ENCODE assay signal across 1 cellular context in the genomic region with DNA sequence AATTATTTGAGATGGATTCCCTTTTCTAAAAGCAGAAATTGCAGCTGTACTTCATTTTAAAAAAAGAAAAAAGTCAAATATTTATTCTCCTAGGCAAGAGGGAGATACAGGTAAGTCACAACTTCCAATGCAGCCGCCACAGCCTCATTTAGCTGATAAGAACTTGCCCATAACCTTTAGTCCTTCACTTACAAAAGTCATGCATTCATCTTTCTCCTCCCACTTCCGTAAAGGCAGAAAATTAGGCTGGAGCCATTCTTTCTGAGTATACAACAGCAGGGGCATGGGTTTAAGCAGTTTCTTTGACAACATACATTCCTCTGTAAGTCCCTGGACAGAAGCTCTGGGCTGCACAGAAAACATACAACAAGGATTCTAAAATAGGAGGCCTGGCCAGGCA.
TF ChIP-seq lines count a peak whose summit lies in the region.

No MANE protein-coding gene starts in this region.

TF ChIP-seq in HepG2, 621 proteins besides CTCF, POLR2A, EP300 and RAD21 (continues in another document):
- TF ChIP-seq ZNF282 (IDR thresholded peaks at IDR 0.05; ENCODE audit: partially characterized antibody) (no peak), PHF5A (CRISPR knock-in tag; IDR thresholded peaks at IDR 0.05; ENCODE audit: low read depth, unreplicated experiment) (no peak), NPAS2 (CRISPR knock-in tag; IDR thresholded peaks at IDR 0.05; ENCODE audit: borderline replicate concordance) (no peak), HNF4A (CRISPR knock-in tag; IDR thresholded peaks at IDR 0.05) (peak; percentile 68), ZNF768 (CRISPR knock-in tag; IDR thresholded peaks at IDR 0.05) (no peak), ATF7-NPFF (CRISPR knock-in tag; IDR thresholded peaks at IDR 0.05; ENCODE audit: low read depth) (no peak), ZMAT3 (CRISPR knock-in tag; conservative IDR thresholded peaks at IDR 0.05) (no peak), ZSCAN30 (CRISPR knock-in tag; IDR thresholded peaks at IDR 0.05) (no peak), KAT7 (CRISPR knock-in tag; IDR thresholded peaks at IDR 0.05; ENCODE audit: borderline replicate concordance) (no peak), HOXA7 (CRISPR knock-in tag; IDR thresholded peaks at IDR 0.05) (no peak), ZNF10 (CRISPR knock-in tag; IDR thresholded peaks at IDR 0.05; ENCODE audit: borderline replicate concordance, low read depth) (no peak), JUN (CRISPR knock-in tag; IDR thresholded peaks at IDR 0.05) (no peak), NBN (conservative IDR thresholded peaks at IDR 0.05) (no peak), ETV6 (CRISPR knock-in tag; conservative IDR thresholded peaks at IDR 0.05) (no peak), SATB2 (CRISPR knock-in tag; IDR thresholded peaks at IDR 0.05) (no peak), SRY (CRISPR knock-in tag; IDR thresholded peaks at IDR 0.05) (no peak), CENPBD1 (CRISPR knock-in tag; IDR thresholded peaks at IDR 0.05; ENCODE audit: borderline replicate concordance, low read depth) (no peak), MAZ (IDR thresholded peaks at IDR 0.05; ENCODE audit: borderline replicate concordance, low read depth, low read length) (no peak), MAZ (CRISPR knock-in tag; IDR thresholded peaks at IDR 0.05; ENCODE audit: low read depth) (no peak), ZMYM4 (CRISPR knock-in tag; IDR thresholded peaks at IDR 0.05) (0 out of 2 replicates have a peak, but pooled peaks have one; percentile 12), ZNF777 (CRISPR knock-in tag; IDR thresholded peaks at IDR 0.05) (no peak), ZNF513 (CRISPR knock-in tag; conservative IDR thresholded peaks at IDR 0.05) (no peak), TMF1 (CRISPR knock-in tag; IDR thresholded peaks at IDR 0.05; ENCODE audit: low read depth) (no peak), FOXA1 (IDR thresholded peaks at IDR 0.05) (no peak), FOXA1 (CRISPR knock-in tag; IDR thresholded peaks at IDR 0.05) (peak; percentile 14; the same call in 1 of the 2 replicates), ZNF616 (CRISPR knock-in tag; IDR thresholded peaks at IDR 0.05; ENCODE audit: low read depth) (no peak), ZNF788 (CRISPR knock-in tag; IDR thresholded peaks at IDR 0.05; ENCODE audit: borderline replicate concordance) (no peak), ZMYM2 (CRISPR knock-in tag; IDR thresholded peaks at IDR 0.05) (no peak), FOXK1 (CRISPR knock-in tag; IDR thresholded peaks at IDR 0.05; ENCODE audit: borderline replicate concordance, low read depth) (no peak), NR2C2 (CRISPR knock-in tag; IDR thresholded peaks at IDR 0.05; ENCODE audit: borderline replicate concordance) (no peak), SRSF9 (IDR thresholded peaks at IDR 0.05; ENCODE audit: borderline replicate concordance, insufficient read depth, low read depth, low read length, poor library complexity, severe bottlenecking) (no peak), HOXA3 (CRISPR knock-in tag; IDR thresholded peaks at IDR 0.05) (no peak; the same call in 1 of the 2 replicates), ELF1 (CRISPR knock-in tag; IDR thresholded peaks at IDR 0.05) (peak; percentile 66), ZNF367 (CRISPR knock-in tag; IDR thresholded peaks at IDR 0.05; ENCODE audit: borderline replicate concordance) (no peak), NFE2L2 (IDR thresholded peaks at IDR 0.05; ENCODE audit: low read length) (no peak), FOSL2 (CRISPR knock-in tag; IDR thresholded peaks at IDR 0.05) (peak; percentile 5; the same call in 1 of the 2 replicates), CBFB (CRISPR knock-in tag; IDR thresholded peaks at IDR 0.05) (no peak), NR2F6 (IDR thresholded peaks at IDR 0.05) (peak; percentile 48), NR2F6 (CRISPR knock-in tag; IDR thresholded peaks at IDR 0.05) (peak; percentile 47; the same call in 1 of the 2 replicates), ZNF547 (CRISPR knock-in tag; IDR thresholded peaks at IDR 0.05) (no peak), ZC3H4 (CRISPR knock-in tag; IDR thresholded peaks at IDR 0.05; ENCODE audit: borderline replicate concordance) (no peak), PRDM10 (CRISPR knock-in tag; IDR thresholded peaks at IDR 0.05; ENCODE audit: low read depth) (no peak), AHR (CRISPR knock-in tag; IDR thresholded peaks at IDR 0.05) (no peak), MYC (CRISPR knock-in tag; IDR thresholded peaks at IDR 0.05; ENCODE audit: borderline replicate concordance) (no peak), RARA (CRISPR knock-in tag; IDR thresholded peaks at IDR 0.05) (peak; percentile 50; the same call in 1 of the 2 replicates), ZSCAN21 (CRISPR knock-in tag; IDR thresholded peaks at IDR 0.05; ENCODE audit: borderline replicate concordance) (no peak)
- TF ChIP-seq, protein P1, sequence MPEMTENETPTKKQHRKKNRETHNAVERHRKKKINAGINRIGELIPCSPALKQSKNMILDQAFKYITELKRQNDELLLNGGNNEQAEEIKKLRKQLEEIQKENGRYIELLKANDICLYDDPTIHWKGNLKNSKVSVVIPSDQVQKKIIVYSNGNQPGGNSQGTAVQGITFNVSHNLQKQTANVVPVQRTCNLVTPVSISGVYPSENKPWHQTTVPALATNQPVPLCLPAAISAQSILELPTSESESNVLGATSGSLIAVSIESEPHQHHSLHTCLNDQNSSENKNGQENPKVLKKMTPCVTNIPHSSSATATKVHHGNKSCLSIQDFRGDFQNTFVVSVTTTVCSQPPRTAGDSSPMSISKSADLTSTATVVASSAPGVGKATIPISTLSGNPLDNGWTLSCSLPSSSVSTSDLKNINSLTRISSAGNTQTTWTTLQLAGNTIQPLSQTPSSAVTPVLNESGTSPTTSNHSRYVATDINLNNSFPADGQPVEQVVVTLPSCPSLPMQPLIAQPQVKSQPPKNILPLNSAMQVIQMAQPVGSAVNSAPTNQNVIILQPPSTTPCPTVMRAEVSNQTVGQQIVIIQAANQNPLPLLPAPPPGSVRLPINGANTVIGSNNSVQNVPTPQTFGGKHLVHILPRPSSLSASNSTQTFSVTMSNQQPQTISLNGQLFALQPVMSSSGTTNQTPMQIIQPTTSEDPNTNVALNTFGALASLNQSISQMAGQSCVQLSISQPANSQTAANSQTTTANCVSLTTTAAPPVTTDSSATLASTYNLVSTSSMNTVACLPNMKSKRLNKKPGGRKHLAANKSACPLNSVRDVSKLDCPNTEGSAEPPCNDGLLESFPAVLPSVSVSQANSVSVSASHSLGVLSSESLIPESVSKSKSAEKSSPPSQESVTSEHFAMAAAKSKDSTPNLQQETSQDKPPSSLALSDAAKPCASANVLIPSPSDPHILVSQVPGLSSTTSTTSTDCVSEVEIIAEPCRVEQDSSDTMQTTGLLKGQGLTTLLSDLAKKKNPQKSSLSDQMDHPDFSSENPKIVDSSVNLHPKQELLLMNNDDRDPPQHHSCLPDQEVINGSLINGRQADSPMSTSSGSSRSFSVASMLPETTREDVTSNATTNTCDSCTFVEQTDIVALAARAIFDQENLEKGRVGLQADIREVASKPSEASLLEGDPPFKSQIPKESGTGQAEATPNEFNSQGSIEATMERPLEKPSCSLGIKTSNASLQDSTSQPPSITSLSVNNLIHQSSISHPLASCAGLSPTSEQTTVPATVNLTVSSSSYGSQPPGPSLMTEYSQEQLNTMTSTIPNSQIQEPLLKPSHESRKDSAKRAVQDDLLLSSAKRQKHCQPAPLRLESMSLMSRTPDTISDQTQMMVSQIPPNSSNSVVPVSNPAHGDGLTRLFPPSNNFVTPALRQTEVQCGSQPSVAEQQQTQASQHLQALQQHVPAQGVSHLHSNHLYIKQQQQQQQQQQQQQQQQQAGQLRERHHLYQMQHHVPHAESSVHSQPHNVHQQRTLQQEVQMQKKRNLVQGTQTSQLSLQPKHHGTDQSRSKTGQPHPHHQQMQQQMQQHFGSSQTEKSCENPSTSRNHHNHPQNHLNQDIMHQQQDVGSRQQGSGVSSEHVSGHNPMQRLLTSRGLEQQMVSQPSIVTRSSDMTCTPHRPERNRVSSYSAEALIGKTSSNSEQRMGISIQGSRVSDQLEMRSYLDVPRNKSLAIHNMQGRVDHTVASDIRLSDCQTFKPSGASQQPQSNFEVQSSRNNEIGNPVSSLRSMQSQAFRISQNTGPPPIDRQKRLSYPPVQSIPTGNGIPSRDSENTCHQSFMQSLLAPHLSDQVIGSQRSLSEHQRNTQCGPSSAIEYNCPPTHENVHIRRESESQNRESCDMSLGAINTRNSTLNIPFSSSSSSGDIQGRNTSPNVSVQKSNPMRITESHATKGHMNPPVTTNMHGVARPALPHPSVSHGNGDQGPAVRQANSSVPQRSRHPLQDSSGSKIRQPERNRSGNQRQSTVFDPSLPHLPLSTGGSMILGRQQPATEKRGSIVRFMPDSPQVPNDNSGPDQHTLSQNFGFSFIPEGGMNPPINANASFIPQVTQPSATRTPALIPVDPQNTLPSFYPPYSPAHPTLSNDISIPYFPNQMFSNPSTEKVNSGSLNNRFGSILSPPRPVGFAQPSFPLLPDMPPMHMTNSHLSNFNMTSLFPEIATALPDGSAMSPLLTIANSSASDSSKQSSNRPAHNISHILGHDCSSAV (CRISPR knock-in tag; IDR thresholded peaks at IDR 0.05; ENCODE audit: borderline replicate concordance) = no peak
- TF ChIP-seq, protein P2, sequence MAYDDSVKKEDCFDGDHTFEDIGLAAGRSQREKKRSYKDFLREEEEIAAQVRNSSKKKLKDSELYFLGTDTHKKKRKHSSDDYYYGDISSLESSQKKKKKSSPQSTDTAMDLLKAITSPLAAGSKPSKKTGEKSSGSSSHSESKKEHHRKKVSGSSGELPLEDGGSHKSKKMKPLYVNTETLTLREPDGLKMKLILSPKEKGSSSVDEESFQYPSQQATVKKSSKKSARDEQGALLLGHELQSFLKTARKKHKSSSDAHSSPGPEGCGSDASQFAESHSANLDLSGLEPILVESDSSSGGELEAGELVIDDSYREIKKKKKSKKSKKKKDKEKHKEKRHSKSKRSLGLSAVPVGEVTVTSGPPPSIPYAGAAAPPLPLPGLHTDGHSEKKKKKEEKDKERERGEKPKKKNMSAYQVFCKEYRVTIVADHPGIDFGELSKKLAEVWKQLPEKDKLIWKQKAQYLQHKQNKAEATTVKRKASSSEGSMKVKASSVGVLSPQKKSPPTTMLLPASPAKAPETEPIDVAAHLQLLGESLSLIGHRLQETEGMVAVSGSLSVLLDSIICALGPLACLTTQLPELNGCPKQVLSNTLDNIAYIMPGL (CRISPR knock-in tag; IDR thresholded peaks at IDR 0.05; ENCODE audit: borderline replicate concordance in 1 of 2, low read depth in 1 of 2) = no peak
- TF ChIP-seq, protein P3, sequence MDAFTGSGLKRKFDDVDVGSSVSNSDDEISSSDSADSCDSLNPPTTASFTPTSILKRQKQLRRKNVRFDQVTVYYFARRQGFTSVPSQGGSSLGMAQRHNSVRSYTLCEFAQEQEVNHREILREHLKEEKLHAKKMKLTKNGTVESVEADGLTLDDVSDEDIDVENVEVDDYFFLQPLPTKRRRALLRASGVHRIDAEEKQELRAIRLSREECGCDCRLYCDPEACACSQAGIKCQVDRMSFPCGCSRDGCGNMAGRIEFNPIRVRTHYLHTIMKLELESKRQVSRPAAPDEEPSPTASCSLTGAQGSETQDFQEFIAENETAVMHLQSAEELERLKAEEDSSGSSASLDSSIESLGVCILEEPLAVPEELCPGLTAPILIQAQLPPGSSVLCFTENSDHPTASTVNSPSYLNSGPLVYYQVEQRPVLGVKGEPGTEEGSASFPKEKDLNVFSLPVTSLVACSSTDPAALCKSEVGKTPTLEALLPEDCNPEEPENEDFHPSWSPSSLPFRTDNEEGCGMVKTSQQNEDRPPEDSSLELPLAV (CRISPR knock-in tag; conservative IDR thresholded peaks at IDR 0.05; ENCODE audit: low read depth) = no peak
